Comparison of ENCODE assay signal across 16 cellular contexts in genomic region chr3:29291982-29292363, GRCh38. TPM values are rescaled to one million over a fixed set of nuclear protein-coding genes. Genes with fewer than 3 reads are reported as not detected.
"Had no signal": no experiment of that assay in that cellular context is flagged by ENCODE, and none has a peak within 500 bp of the region (broad histone marks: within the 10 kb centered on the region; RNA-seq: fewer than 3 reads in every experiment).

No MANE protein-coding gene starts in this region.

- H3K4me3 ChIP-seq: ascending aorta, lower lobe of right lung, pancreas, tibial nerve, vagina had no signal

- H3K36me3 ChIP-seq: ascending aorta, lower lobe of right lung, pancreas, tibial nerve, vagina had no signal

- H3K4me1 Mint-ChIP-seq: activated naive CD8-positive, alpha-beta T cell treated with anti-CD3 and anti-CD28 coated beads, Interleukin-2, amount 50 U/mL, for 24 hours; activated T-helper 17 cell treated with anti-CD3 and anti-CD28 coated beads, Interleukin-2, amount 50 U/mL, for 72 hours; immature natural killer cell; naive thymus-derived CD4-positive, alpha-beta T cell; stimulated activated memory B cell treated with anti-CD40 and anti-IgM and Interleukin-4, amounts not matched to agents 10 μg/mL and 1 μg/mL and 100 μg/mL, for 72 hours had no signal

- H3K9me3 Mint-ChIP-seq: activated naive CD8-positive, alpha-beta T cell treated with anti-CD3 and anti-CD28 coated beads, Interleukin-2, amount 50 U/mL, for 24 hours; activated T-helper 17 cell treated with anti-CD3 and anti-CD28 coated beads, Interleukin-2, amount 50 U/mL, for 72 hours; naive thymus-derived CD4-positive, alpha-beta T cell; stimulated activated memory B cell treated with anti-CD40 and anti-IgM and Interleukin-4, amounts not matched to agents 10 μg/mL and 1 μg/mL and 100 μg/mL, for 72 hours had no signal

- H3K27me3 ChIP-seq: ascending aorta, pancreas, tibial nerve, vagina had no signal

- H3K27ac ChIP-seq: lower lobe of right lung, vagina had no signal

- H3K27ac Mint-ChIP-seq: activated naive CD8-positive, alpha-beta T cell treated with anti-CD3 and anti-CD28 coated beads, Interleukin-2, amount 50 U/mL, for 24 hours; activated T-helper 17 cell treated with anti-CD3 and anti-CD28 coated beads, Interleukin-2, amount 50 U/mL, for 72 hours; immature natural killer cell; naive thymus-derived CD4-positive, alpha-beta T cell; stimulated activated memory B cell treated with anti-CD40 and anti-IgM and Interleukin-4, amounts not matched to agents 10 μg/mL and 1 μg/mL and 100 μg/mL, for 72 hours had no signal

- H3K27me3 Mint-ChIP-seq: activated T-helper 17 cell treated with anti-CD3 and anti-CD28 coated beads, Interleukin-2, amount 50 U/mL, for 72 hours; stimulated activated memory B cell treated with anti-CD40 and anti-IgM and Interleukin-4, amounts not matched to agents 10 μg/mL and 1 μg/mL and 100 μg/mL, for 72 hours had no signal

- H3K9me3 ChIP-seq: ascending aorta, lower lobe of right lung, pancreas, tibial nerve, vagina had no signal

- ATAC-seq: activated naive CD8-positive, alpha-beta T cell treated with anti-CD3 and anti-CD28 coated beads, Interleukin-2, amount 50 U/mL, for 24 hours; activated T-helper 17 cell treated with anti-CD3 and anti-CD28 coated beads, Interleukin-2, amount 50 U/mL, for 72 hours; naive thymus-derived CD4-positive, alpha-beta T cell; stimulated activated memory B cell treated with anti-CD40 and anti-IgM and Interleukin-4, amounts not matched to agents 10 μg/mL and 1 μg/mL and 100 μg/mL, for 72 hours had no signal

- H3K4me3 Mint-ChIP-seq: activated naive CD8-positive, alpha-beta T cell treated with anti-CD3 and anti-CD28 coated beads, Interleukin-2, amount 50 U/mL, for 24 hours; activated T-helper 17 cell treated with anti-CD3 and anti-CD28 coated beads, Interleukin-2, amount 50 U/mL, for 72 hours; immature natural killer cell; naive thymus-derived CD4-positive, alpha-beta T cell; stimulated activated memory B cell treated with anti-CD40 and anti-IgM and Interleukin-4, amounts not matched to agents 10 μg/mL and 1 μg/mL and 100 μg/mL, for 72 hours had no signal

- DNase-seq: activated CD4-positive, alpha-beta T cell treated with anti-CD3 and anti-CD28 coated beads for 1 hour; activated CD4-positive, alpha-beta T cell treated with anti-CD3 and anti-CD28 coated beads, Interleukin-2, amount 50 U/mL, for 4 hours; activated naive CD4-positive, alpha-beta T cell treated with Interleukin-2 at 50 U/mL for 16 hours; activated naive CD8-positive, alpha-beta T cell treated with anti-CD3 and anti-CD28 coated beads, Interleukin-2, amount 50 U/mL, for 24 hours; erythroblast; glutamatergic neuron; immature natural killer cell; lower lobe of right lung; naive thymus-derived CD4-positive, alpha-beta T cell; stimulated activated CD4-positive, alpha-beta T cell treated with anti-CD3 and anti-CD28 coated beads, Interleukin-2, amount 100 ng/mL, for 48 hours had no signal

RNA-seq across cellular contexts. Expression of gene RBMS3, which starts 11.1 kb away (rescaled TPM):
- polyA plus RNA-seq: immature natural killer cell had no signal
